ENCODE assay signal across 1 cellular context in the genomic region with DNA sequence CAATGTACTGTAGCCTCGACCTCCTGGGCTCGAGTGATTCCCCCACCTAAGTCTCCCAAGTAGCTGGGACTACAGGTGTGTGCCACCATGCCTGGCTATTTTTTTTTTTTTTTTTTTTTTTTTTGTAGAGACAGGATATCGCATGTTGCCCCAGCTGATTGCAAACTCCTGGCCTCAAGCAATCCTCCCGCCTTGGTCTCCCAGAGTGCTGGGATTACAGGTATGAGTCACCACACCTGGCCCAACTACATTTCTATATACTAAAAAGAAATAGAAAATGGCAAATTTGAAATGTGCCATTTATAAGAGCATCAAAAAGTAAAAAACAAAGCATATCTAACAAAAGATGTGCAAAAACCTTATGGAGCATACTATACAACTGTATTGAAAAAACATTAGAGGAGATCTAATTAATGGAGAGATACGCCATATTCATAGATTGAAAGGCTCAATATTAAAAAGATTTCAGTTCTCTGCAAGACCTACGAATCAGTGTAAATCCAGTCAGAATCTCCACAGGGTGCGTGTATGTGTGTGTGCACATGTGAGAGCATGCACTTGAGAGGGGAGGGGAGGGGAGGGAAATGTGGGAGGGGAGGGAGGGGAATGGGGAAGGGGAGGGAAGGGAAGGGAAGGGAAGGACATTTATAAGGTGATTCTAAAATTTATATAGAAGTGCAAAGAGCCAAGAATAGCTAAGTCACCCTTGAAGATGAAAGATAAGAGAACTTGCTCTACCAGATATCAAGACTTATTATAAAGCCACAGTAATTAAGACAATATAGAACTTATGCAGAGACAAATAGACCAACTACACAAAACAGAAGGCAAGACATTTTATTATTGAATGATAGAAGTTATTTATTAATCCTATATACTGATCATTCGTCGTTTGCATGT.
TF ChIP-seq lines count a peak whose summit lies in the region.

No MANE protein-coding gene starts in this region.

TF ChIP-seq in HepG2, 621 proteins besides CTCF, POLR2A, EP300 and RAD21:
- TF ChIP-seq HNRNPK (IDR thresholded peaks at IDR 0.05; ENCODE audit: low read depth, low read length, poor library complexity, severe bottlenecking): peak; percentile 94
- no peak for TF ChIP-seq ZBTB21 (CRISPR knock-in tag; IDR thresholded peaks at IDR 0.05)
- 0 out of 2 replicates have a peak, but pooled peaks have one; percentile 73 for TF ChIP-seq PCBP1 (IDR thresholded peaks at IDR 0.05; ENCODE audit: borderline replicate concordance, low read depth, low read length)
- TF ChIP-seq MAFG (CRISPR knock-in tag; IDR thresholded peaks at IDR 0.05): no peak
- TF ChIP-seq, protein P1, sequence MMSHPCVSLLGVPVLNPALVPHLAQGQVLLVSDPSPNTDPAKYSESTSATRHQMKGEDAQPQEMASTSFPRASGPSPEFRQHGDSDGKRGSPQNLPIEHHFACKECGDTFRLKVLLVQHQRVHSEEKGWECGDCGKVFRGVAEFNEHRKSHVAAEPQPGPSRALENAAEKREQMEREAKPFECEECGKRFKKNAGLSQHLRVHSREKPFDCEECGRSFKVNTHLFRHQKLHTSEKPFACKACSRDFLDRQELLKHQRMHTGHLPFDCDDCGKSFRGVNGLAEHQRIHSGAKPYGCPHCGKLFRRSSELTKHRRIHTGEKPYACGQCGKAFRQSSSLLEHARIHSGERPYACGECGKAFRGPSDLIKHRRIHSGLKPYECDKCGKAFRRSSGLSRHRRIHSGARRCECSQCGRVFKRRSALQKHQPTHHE (CRISPR knock-in tag; IDR thresholded peaks at IDR 0.05; ENCODE audit: borderline replicate concordance): no peak
- no peak for TF ChIP-seq HMG20B (CRISPR knock-in tag; conservative IDR thresholded peaks at IDR 0.05)
- TF ChIP-seq ZNF503 (CRISPR knock-in tag; IDR thresholded peaks at IDR 0.05): no peak
